6 cellular contexts compared by ENCODE assay signal in genomic region chr16:1941924-1942809, GRCh38.
DNase-seq lines count a peak whose midpoint lies in the region; ATAC-seq and TF ChIP-seq lines count a peak whose summit lies in the region.

No MANE protein-coding gene starts in this region.

- DNase-seq in LNCaP clone FGC (ENCODE audit: low read depth) (no peak), cardiac fibroblast (ENCODE audit: low read depth in 2 of 2) (peak; percentile 40 to 53)

- H3K36me3 ChIP-seq in neutrophil, result peaks cover 46% of the 10 kb centered on the region

- TF ChIP-seq CTCF in LNCaP clone FGC (IDR thresholded peaks at IDR 0.05; ENCODE audit: control insufficient read depth, extremely low read depth, insufficient read depth), result no peak
- no peak for TF ChIP-seq CTCF in cardiac fibroblast (IDR thresholded peaks at IDR 0.05; ENCODE audit: low read depth, low read length)
- no peak for TF ChIP-seq CTCF in neutrophil (IDR thresholded peaks at IDR 0.05)

- peaks cover 53 to 59% of the 10 kb centered on the region in 2 experiments for H3K4me1 ChIP-seq in neutrophil (ENCODE audit: control insufficient read depth in 1 of 2, insufficient read depth in 1 of 2, low read depth in 1 of 2, low read length in 1 of 2)

- peak overlapping the region; percentile 99 for H3K27ac ChIP-seq in neutrophil

- no peaks in the 10 kb centered on the region for H3K27me3 ChIP-seq in neutrophil

- ATAC-seq in GM18861 (IDR thresholded peaks at IDR 0.05; ENCODE audit: unreplicated experiment), result no peak
- ATAC-seq in GM19328 (IDR thresholded peaks at IDR 0.05; ENCODE audit: unreplicated experiment), result no peak
- no peak for ATAC-seq in HG03469 (IDR thresholded peaks at IDR 0.05; ENCODE audit: unreplicated experiment)

- no peaks in the 10 kb centered on the region for H3K9me3 ChIP-seq in neutrophil

- H3K4me3 ChIP-seq in LNCaP clone FGC (ENCODE audit: low read depth, low read length), result peak overlapping the region; percentile 94
- peak overlapping the region; percentile 86 to 92 for H3K4me3 ChIP-seq in cardiac fibroblast (replicated peaks in 1 of 2; ENCODE audit: low read depth in 2 of 2, low read length in 2 of 2)
- H3K4me3 ChIP-seq in neutrophil (ENCODE audit: low read depth in 1 of 2, low read length in 1 of 2), result peak overlapping the region; percentile 75 to 96
